ENCODE assay signal across 1 cellular context in genomic region chr19:45999653-46000121, GRCh38.
TF ChIP-seq lines count a peak whose summit lies in the region.

No MANE protein-coding gene starts in this region.

TF ChIP-seq in H1, 55 proteins besides CTCF, POLR2A, EP300 and RAD21:
- peak; percentile 37; the same call in 1 of the 2 replicates for TF ChIP-seq TAF1 (IDR thresholded peaks at IDR 0.05; ENCODE audit: low read depth, low read length)
- TF ChIP-seq, protein P1, sequence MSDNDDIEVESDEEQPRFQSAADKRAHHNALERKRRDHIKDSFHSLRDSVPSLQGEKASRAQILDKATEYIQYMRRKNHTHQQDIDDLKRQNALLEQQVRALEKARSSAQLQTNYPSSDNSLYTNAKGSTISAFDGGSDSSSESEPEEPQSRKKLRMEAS (IDR thresholded peaks at IDR 0.05), result peak; percentile 39; the same call in 1 of the 2 replicates
- TF ChIP-seq HDAC2 (IDR thresholded peaks at IDR 0.05; ENCODE audit: borderline replicate concordance in 1 of 2, low read depth in 2 of 2, low read length in 2 of 2), result no peak
- no peak for TF ChIP-seq SP2 (IDR thresholded peaks at IDR 0.05; ENCODE audit: low read length)
- TF ChIP-seq CREB1 (IDR thresholded peaks at IDR 0.05), result peak; percentile 94
- peak; percentile 10 for TF ChIP-seq KDM4A (IDR thresholded peaks at IDR 0.05; ENCODE audit: low read depth, low read length, severe bottlenecking)
- no peak for TF ChIP-seq YY1 (IDR thresholded peaks at IDR 0.05; ENCODE audit: low read depth, low read length)
- no peak for TF ChIP-seq POLR2AphosphoS5 (IDR thresholded peaks at IDR 0.05; ENCODE audit: low read depth, low read length)
- TF ChIP-seq TEAD4 (IDR thresholded peaks at IDR 0.05; ENCODE audit: low read depth, low read length), result no peak
- no peak for TF ChIP-seq PHF8 (conservative IDR thresholded peaks at IDR 0.05; ENCODE audit: low read depth, low read length)
- TF ChIP-seq, protein P2, sequence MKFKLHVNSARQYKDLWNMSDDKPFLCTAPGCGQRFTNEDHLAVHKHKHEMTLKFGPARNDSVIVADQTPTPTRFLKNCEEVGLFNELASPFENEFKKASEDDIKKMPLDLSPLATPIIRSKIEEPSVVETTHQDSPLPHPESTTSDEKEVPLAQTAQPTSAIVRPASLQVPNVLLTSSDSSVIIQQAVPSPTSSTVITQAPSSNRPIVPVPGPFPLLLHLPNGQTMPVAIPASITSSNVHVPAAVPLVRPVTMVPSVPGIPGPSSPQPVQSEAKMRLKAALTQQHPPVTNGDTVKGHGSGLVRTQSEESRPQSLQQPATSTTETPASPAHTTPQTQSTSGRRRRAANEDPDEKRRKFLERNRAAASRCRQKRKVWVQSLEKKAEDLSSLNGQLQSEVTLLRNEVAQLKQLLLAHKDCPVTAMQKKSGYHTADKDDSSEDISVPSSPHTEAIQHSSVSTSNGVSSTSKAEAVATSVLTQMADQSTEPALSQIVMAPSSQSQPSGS (IDR thresholded peaks at IDR 0.05; ENCODE audit: low read length), result peak; percentile 88
- TF ChIP-seq JUN (IDR thresholded peaks at IDR 0.05; ENCODE audit: low read depth, low read length), result peak; percentile 57; the same call in 1 of the 2 replicates
- TF ChIP-seq BACH1 (IDR thresholded peaks at IDR 0.05; ENCODE audit: low read length), result no peak
- TF ChIP-seq SAP30 (IDR thresholded peaks at IDR 0.05; ENCODE audit: insufficient read depth, insufficient replicate concordance, low read length), result no peak
- TF ChIP-seq BCL11A (IDR thresholded peaks at IDR 0.05; ENCODE audit: low read depth in 2 of 2, low read length in 2 of 2), result no peak
- no peak for TF ChIP-seq SIRT6 (IDR thresholded peaks at IDR 0.05; ENCODE audit: low read length)
- no peak for TF ChIP-seq SIX5 (IDR thresholded peaks at IDR 0.05; ENCODE audit: low read depth, low read length)
- TF ChIP-seq, protein P3, sequence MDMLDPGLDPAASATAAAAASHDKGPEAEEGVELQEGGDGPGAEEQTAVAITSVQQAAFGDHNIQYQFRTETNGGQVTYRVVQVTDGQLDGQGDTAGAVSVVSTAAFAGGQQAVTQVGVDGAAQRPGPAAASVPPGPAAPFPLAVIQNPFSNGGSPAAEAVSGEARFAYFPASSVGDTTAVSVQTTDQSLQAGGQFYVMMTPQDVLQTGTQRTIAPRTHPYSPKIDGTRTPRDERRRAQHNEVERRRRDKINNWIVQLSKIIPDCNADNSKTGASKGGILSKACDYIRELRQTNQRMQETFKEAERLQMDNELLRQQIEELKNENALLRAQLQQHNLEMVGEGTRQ (IDR thresholded peaks at IDR 0.05; ENCODE audit: low read length), result no peak
- no peak for TF ChIP-seq RBBP5 (IDR thresholded peaks at IDR 0.05; ENCODE audit: borderline replicate concordance, low read depth, low read length)
- peak; percentile 98 for TF ChIP-seq JUND (IDR thresholded peaks at IDR 0.05; ENCODE audit: low read length)
